11 cellular contexts compared by ENCODE assay signal in the genomic region with DNA sequence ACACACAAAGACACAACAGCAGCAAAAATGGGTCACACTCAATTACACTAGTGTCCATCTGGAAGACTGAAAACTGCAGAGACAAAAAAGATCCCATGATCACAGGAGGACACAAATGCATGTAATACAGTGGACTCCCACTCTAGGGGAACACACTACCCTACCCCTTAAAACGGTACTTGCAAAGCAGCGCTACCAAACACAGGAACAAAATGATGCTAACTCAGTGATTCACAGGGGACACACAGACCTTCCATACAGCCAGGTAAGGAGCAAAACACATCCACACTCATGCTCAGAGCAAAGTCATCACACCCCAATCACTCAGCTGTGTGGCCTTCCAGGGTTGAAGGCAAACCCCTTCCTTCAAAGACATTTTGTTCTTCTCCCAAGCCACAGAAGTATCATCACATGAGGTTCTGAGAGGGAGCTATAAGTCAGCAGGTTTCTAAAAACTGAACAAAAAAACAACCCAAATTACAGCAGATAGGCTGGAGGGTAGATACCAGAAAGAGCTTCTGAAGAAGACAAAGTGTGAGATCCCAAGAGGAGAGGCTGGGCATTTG. TPM values are rescaled to one million over a fixed set of nuclear protein-coding genes. Genes with fewer than 3 reads are reported as not detected.
DNase-seq lines count a peak whose midpoint lies in the region; ATAC-seq and TF ChIP-seq lines count a peak whose summit lies in the region.
"Had no signal": no experiment of that assay in that cellular context is flagged by ENCODE, and none has a peak within 500 bp of the region (broad histone marks: within the 10 kb centered on the region; RNA-seq: fewer than 3 reads in every experiment).

No MANE protein-coding gene starts in this region.

- no peaks in the 10 kb centered on the region for H3K9me2 ChIP-seq in GM23338 (ENCODE audit: insufficient read depth)

- DNase-seq in DMS79 treated with DMSO at 0.1 percent for 48 hours (lab: John Stamatoyannopoulos, UW) (peak; percentile 17), DMS79 (lab: John Stamatoyannopoulos, UW) (no peak), GM23338 (ENCODE audit: low spot score) (no peak), cerebellum (ENCODE audit: low spot score) (peak; percentile 20), ovary (no peak), GM20000 (ENCODE audit: low spot score) (no peak)
- DNase-seq in stimulated activated CD8-positive, alpha-beta memory T cell treated with anti-CD3 and anti-CD28 coated beads, Interleukin-4, amount 100 ng/mL, for 48 hours: no peak
- DNase-seq: cortex of kidney had no signal

- H3K4me3 Mint-ChIP-seq in GM23338: no peak overlapping the region

- H3K27ac ChIP-seq in GM23338 (ENCODE audit: low read depth): no peak overlapping the region
- no peak overlapping the region for H3K27ac ChIP-seq in ovary
- H3K27ac ChIP-seq: 22Rv1, upper lobe of left lung had no signal

- peaks cover 97% of the 10 kb centered on the region for H3K27me3 ChIP-seq in GM23338 (ENCODE audit: insufficient read depth)
- H3K27me3 ChIP-seq in ovary: no peaks in the 10 kb centered on the region

- H3K79me2 ChIP-seq in GM23338 (replicated peaks; ENCODE audit: insufficient read depth): no peaks in the 10 kb centered on the region

- no peak for TF ChIP-seq POLR2A in ovary (IDR thresholded peaks at IDR 0.05)

- no peak for TF ChIP-seq EP300 in ovary (IDR thresholded peaks at IDR 0.05)

- H3K4me1 Mint-ChIP-seq in GM23338: peaks cover 3% of the 10 kb centered on the region; the same call in 1 of the 3 replicates

- no peak for ATAC-seq in GM23338
- ATAC-seq in HG03571 (IDR thresholded peaks at IDR 0.05; ENCODE audit: unreplicated experiment): no peak

- TF ChIP-seq CTCF in GM23338 (conservative IDR thresholded peaks at IDR 0.05; ENCODE audit: low read depth in 2 of 2) (no peak), ovary (IDR thresholded peaks at IDR 0.05) (no peak), GM20000 (IDR thresholded peaks at IDR 0.05; ENCODE audit: extremely low read depth, missing control alignments) (no peak)

- H3K4me1 ChIP-seq in GM23338 (ENCODE audit: insufficient read depth) (peaks cover 15% of the 10 kb centered on the region), ovary (ENCODE audit: insufficient read depth) (peaks cover 5% of the 10 kb centered on the region)

- H3K27me3 Mint-ChIP-seq in GM23338 (ENCODE audit: insufficient read depth, low read depth, poor library complexity): peaks cover 2% of the 10 kb centered on the region

- 0 out of 2 replicates have a peak, but pooled peaks cover 3% of the 10 kb centered on the region for H4K20me1 ChIP-seq in GM23338 (replicated peaks; ENCODE audit: insufficient read depth)

- peaks cover 4% of the 10 kb centered on the region; the same call in 1 of the 2 replicates for H3F3A ChIP-seq in GM23338 (replicated peaks; ENCODE audit: low read depth)

- H3K36me3 Mint-ChIP-seq in GM23338 (ENCODE audit: low read depth): no peaks in the 10 kb centered on the region

- H2AFZ ChIP-seq in GM23338: peak overlapping the region; percentile 47; the same call in 1 of the 2 replicates

- H3K4me3 ChIP-seq in GM23338 (peak overlapping the region; percentile 60), ovary (peak overlapping the region; percentile 38)

- H3K9me3 ChIP-seq in ovary: no peaks in the 10 kb centered on the region
- H3K9me3 ChIP-seq: upper lobe of left lung had no signal

- no peaks in the 10 kb centered on the region; the same call in 2 of the 3 replicates for H3K9me3 Mint-ChIP-seq in GM23338

- H3K4me2 ChIP-seq in GM23338: peak overlapping the region; percentile 90

- H3K27ac Mint-ChIP-seq in GM23338: no peak overlapping the region

- no peaks in the 10 kb centered on the region for H3K36me3 ChIP-seq in GM23338 (ENCODE audit: insufficient read depth)
- no peaks in the 10 kb centered on the region for H3K36me3 ChIP-seq in ovary
- H3K36me3 ChIP-seq: upper lobe of left lung had no signal

- 62 to 78% (median 77%) methylated on average over 2 of the region's 2 CpGs for WGBS in ovary, 3 donors

- intact Hi-C loops in ovary (cut with DNase I): no loop called here

TF ChIP-seq in GM23338, 12 proteins besides CTCF, POLR2A, EP300 and RAD21 (continues in another document):
- TF ChIP-seq ZNF331 (CRISPR knock-in tag; IDR thresholded peaks at IDR 0.05; ENCODE audit: low read depth): no peak
- TF ChIP-seq CREB1 (CRISPR knock-in tag; IDR thresholded peaks at IDR 0.05; ENCODE audit: low read depth): no peak
- no peak for TF ChIP-seq STAT1 (IDR thresholded peaks at IDR 0.05; ENCODE audit: unreplicated experiment)
- no peak for TF ChIP-seq POLR2AphosphoS5 (IDR thresholded peaks at IDR 0.05; ENCODE audit: low read depth)
- TF ChIP-seq ZNF114 (CRISPR knock-in tag; IDR thresholded peaks at IDR 0.05): no peak
- TF ChIP-seq EZH2phosphoT487 (IDR thresholded peaks at IDR 0.05; ENCODE audit: unreplicated experiment): no peak
- TF ChIP-seq, protein P1, sequence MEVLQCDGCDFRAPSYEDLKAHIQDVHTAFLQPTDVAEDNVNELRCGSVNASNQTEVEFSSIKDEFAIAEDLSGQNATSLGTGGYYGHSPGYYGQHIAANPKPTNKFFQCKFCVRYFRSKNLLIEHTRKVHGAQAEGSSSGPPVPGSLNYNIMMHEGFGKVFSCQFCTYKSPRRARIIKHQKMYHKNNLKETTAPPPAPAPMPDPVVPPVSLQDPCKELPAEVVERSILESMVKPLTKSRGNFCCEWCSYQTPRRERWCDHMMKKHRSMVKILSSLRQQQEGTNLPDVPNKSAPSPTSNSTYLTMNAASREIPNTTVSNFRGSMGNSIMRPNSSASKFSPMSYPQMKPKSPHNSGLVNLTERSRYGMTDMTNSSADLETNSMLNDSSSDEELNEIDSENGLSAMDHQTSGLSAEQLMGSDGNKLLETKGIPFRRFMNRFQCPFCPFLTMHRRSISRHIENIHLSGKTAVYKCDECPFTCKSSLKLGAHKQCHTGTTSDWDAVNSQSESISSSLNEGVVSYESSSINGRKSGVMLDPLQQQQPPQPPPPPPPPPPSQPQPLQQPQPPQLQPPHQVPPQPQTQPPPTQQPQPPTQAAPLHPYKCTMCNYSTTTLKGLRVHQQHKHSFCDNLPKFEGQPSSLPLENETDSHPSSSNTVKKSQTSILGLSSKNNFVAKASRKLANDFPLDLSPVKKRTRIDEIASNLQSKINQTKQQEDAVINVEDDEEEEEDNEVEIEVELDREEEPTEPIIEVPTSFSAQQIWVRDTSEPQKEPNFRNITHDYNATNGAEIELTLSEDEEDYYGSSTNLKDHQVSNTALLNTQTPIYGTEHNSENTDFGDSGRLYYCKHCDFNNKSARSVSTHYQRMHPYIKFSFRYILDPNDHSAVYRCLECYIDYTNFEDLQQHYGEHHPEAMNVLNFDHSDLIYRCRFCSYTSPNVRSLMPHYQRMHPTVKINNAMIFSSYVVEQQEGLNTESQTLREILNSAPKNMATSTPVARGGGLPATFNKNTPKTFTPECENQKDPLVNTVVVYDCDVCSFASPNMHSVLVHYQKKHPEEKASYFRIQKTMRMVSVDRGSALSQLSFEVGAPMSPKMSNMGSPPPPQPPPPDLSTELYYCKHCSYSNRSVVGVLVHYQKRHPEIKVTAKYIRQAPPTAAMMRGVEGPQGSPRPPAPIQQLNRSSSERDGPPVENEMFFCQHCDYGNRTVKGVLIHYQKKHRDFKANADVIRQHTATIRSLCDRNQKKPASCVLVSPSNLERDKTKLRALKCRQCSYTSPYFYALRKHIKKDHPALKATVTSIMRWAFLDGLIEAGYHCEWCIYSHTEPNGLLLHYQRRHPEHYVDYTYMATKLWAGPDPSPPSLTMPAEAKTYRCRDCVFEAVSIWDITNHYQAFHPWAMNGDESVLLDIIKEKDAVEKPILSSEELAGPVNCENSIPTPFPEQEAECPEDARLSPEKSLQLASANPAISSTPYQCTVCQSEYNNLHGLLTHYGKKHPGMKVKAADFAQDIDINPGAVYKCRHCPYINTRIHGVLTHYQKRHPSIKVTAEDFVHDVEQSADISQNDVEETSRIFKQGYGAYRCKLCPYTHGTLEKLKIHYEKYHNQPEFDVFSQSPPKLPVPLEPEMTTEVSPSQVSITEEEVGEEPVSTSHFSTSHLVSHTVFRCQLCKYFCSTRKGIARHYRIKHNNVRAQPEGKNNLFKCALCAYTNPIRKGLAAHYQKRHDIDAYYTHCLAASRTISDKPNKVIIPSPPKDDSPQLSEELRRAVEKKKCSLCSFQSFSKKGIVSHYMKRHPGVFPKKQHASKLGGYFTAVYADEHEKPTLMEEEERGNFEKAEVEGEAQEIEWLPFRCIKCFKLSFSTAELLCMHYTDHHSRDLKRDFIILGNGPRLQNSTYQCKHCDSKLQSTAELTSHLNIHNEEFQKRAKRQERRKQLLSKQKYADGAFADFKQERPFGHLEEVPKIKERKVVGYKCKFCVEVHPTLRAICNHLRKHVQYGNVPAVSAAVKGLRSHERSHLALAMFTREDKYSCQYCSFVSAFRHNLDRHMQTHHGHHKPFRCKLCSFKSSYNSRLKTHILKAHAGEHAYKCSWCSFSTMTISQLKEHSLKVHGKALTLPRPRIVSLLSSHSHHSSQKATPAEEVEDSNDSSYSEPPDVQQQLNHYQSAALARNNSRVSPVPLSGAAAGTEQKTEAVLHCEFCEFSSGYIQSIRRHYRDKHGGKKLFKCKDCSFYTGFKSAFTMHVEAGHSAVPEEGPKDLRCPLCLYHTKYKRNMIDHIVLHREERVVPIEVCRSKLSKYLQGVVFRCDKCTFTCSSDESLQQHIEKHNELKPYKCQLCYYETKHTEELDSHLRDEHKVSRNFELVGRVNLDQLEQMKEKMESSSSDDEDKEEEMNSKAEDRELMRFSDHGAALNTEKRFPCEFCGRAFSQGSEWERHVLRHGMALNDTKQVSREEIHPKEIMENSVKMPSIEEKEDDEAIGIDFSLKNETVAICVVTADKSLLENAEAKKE (CRISPR knock-in tag; IDR thresholded peaks at IDR 0.05): no peak
- TF ChIP-seq EZH2 (IDR thresholded peaks at IDR 0.05; ENCODE audit: low read depth, unreplicated experiment): no peak
- TF ChIP-seq, protein P2, sequence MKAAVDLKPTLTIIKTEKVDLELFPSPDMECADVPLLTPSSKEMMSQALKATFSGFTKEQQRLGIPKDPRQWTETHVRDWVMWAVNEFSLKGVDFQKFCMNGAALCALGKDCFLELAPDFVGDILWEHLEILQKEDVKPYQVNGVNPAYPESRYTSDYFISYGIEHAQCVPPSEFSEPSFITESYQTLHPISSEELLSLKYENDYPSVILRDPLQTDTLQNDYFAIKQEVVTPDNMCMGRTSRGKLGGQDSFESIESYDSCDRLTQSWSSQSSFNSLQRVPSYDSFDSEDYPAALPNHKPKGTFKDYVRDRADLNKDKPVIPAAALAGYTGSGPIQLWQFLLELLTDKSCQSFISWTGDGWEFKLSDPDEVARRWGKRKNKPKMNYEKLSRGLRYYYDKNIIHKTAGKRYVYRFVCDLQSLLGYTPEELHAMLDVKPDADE (IDR thresholded peaks at IDR 0.05): no peak
- TF ChIP-seq NANOG (IDR thresholded peaks at IDR 0.05; ENCODE audit: borderline replicate concordance): no peak

RNA-seq across cellular contexts. Expression of a gene that starts 14.8 kb away (rescaled TPM):
- total RNA-seq in GM23338 (2014; rRNA removed; shearing (Covaris generic)): 19.6 and 23.8 TPM in 2 replicates
- polyA plus RNA-seq in GM23338 (2016; fragmentation: Nextera tagmentation; extraction: Ambion mirVana) (21.8 and 23.1 TPM in 2 replicates), ovary (10 to 100 TPM; 17.8 to 30.2 TPM)
- total RNA-seq in cerebellum (26.0 TPM), ovary (10 to 100 TPM; 22.8 to 32.2 (median 26.6) TPM)

Comparison
In these comparisons a context has a peak if more than half of its experiments do, and no peak if none do; other contexts are left out.
1. DNase-seq: peak in DMS79 treated with DMSO at 0.1 percent for 48 hours (single experiment) and cerebellum (single experiment); none in DMS79 (single experiment), GM23338 (single experiment), ovary (0 of 5), GM20000 (single experiment) and stimulated activated CD8-positive, alpha-beta memory T cell treated with anti-CD3 and anti-CD28 coated beads, Interleukin-4, amount 100 ng/mL, for 48 hours (single experiment).